Comparison of ENCODE assay signal across 8 cellular contexts in the genomic region with DNA sequence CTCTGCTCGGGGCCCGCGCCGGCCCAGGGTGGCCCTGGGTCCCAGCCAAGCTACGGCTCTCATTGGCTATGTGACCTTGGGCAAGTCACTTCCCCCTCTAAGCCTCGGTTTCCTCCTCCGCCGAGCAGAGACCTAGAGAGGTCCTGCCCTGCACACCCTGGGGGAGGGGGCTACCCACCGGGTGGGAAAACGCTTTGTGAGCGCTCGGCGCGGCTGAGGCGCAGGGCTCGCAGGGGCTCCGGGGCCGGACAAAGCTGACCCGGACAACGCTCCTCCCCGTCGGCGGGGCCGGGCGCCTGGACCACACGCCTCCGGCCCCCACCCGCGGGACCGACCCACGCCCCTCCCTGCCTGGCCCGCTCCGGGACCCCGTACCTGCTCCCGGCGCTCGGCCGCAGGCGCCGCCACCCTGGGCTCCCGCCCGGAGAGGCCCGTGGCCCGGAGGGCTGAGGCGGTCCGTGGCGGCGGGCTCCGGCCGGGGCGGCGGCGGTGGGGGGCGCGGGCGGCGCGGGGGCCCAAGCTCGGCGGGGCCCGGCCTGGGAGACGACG.
DNase-seq lines count a peak whose midpoint lies in the region; ATAC-seq and TF ChIP-seq lines count a peak whose summit lies in the region.

No MANE protein-coding gene starts in this region.

- TF ChIP-seq CTCF in CD14-positive monocyte (IDR thresholded peaks at IDR 0.05) (no peak), brain microvascular endothelial cell (IDR thresholded peaks at IDR 0.05; ENCODE audit: low read depth, low read length, missing control alignments) (no peak), kidney epithelial cell (IDR thresholded peaks at IDR 0.05; ENCODE audit: insufficient read depth, low read length, poor library complexity, severe bottlenecking) (no peak)

- H3K4me1 Mint-ChIP-seq in CD14-positive monocyte, result peaks cover 35% of the 10 kb centered on the region

- no peaks in the 10 kb centered on the region for H3K36me3 ChIP-seq in brain microvascular endothelial cell (replicated peaks)
- no peaks in the 10 kb centered on the region for H3K36me3 ChIP-seq in kidney epithelial cell (ENCODE audit: control insufficient read depth, insufficient read depth, low read length)

- in situ Hi-C loops in brain microvascular endothelial cell (cut with HindIII; ENCODE audit: low pct_ligation_motif_present, low sequenced_read_pairs), result no loop called here

- DNase-seq in CD14-positive monocyte (ENCODE audit: low spot score), result peak; percentile 58
- peak; percentile 22 for DNase-seq in T-helper 22 cell (ENCODE audit: low read depth)
- DNase-seq in brain microvascular endothelial cell, result peak; percentile 6
- DNase-seq in kidney epithelial cell (ENCODE audit: low read depth), result no peak
- peak; percentile 48 to 49 for DNase-seq in stimulated activated CD4-positive, alpha-beta T cell treated with anti-CD3 and anti-CD28 coated beads, Interleukin-2, amount 100 ng/mL, for 48 hours
- no peak for DNase-seq in NCI-H1105 treated with DMSO at 0.1 percent for 48 hours (lab: John Stamatoyannopoulos, UW)

- H3K27ac ChIP-seq in brain microvascular endothelial cell, result peak overlapping the region; percentile 68

- H3K27me3 ChIP-seq in brain microvascular endothelial cell (replicated peaks), result no peaks in the 10 kb centered on the region
- no peaks in the 10 kb centered on the region for H3K27me3 ChIP-seq in kidney epithelial cell (ENCODE audit: control insufficient read depth, insufficient read depth, low read length)

- H3K4me3 Mint-ChIP-seq in CD14-positive monocyte, result peak overlapping the region; percentile 92 to 93

- intact Hi-C loops in CD14-positive monocyte (cut with micrococcal nuclease), result loop anchor here in 1 of 2 donors (5.0 kb wide), 2 partner anchors 85 kb away; a partner anchor contains a TSS

- peaks cover 0 to 4% (median 0%) of the 10 kb centered on the region in 3 donors for H3K27me3 Mint-ChIP-seq in CD14-positive monocyte (ENCODE audit: low read depth in 3 of 3)

- peak; percentile 42 for ATAC-seq in GM19452 (IDR thresholded peaks at IDR 0.05; ENCODE audit: unreplicated experiment)
- ATAC-seq in HG03558 (IDR thresholded peaks at IDR 0.05; ENCODE audit: extremely low read depth, unreplicated experiment), result peak; percentile 19

- peak overlapping the region; percentile 79 to 91 (median 86) for H3K27ac Mint-ChIP-seq in CD14-positive monocyte

- peaks cover 0 to 8% of the 10 kb centered on the region in 2 donors for H3K36me3 Mint-ChIP-seq in CD14-positive monocyte

- no peaks in the 10 kb centered on the region for H3K9me3 Mint-ChIP-seq in CD14-positive monocyte

- peak overlapping the region; percentile 91 for H3K4me3 ChIP-seq in brain microvascular endothelial cell (ENCODE audit: low read depth, low read length)
- peak overlapping the region; percentile 57 for H3K4me3 ChIP-seq in kidney epithelial cell (ENCODE audit: low read depth, low read length)

Comparison
In these comparisons a context has a peak if more than half of its experiments do, and no peak if none do; other contexts are left out.
1. DNase-seq: peak in CD14-positive monocyte (single experiment), T-helper 22 cell (single experiment), brain microvascular endothelial cell (single experiment) and stimulated activated CD4-positive, alpha-beta T cell treated with anti-CD3 and anti-CD28 coated beads, Interleukin-2, amount 100 ng/mL, for 48 hours (2 of 2); none in kidney epithelial cell (single experiment) and NCI-H1105 treated with DMSO at 0.1 percent for 48 hours (single experiment).